Comparison of ENCODE assay signal across 2 cellular contexts in the genomic region with DNA sequence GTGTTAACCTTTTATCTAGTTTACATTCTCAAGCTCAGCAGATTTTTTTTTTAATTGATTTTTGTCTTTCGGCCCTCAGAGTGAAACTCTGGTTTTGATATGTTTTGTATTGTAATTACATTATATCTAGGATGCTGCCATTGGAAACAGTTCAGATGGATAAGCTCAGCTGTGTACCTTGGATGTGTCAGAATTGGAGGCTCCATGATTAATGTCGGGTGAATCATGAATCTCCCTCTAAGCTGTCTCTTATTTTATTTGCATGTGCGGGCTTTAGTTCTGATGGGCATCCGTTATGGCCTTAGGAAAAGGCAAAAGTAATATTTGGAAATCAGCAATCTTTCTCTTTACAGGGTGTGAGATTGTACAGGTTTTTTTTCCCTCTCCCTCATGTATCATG.
A peak's percentile ranks its signal among the peaks of the same experiment; 100 is the strongest.
TF ChIP-seq lines count a peak whose summit lies in the region.

No MANE protein-coding gene starts in this region.

TF ChIP-seq in SK-N-SH, 30 proteins besides CTCF, POLR2A, EP300 and RAD21 (continued from another document):
- TF ChIP-seq, protein P1, sequence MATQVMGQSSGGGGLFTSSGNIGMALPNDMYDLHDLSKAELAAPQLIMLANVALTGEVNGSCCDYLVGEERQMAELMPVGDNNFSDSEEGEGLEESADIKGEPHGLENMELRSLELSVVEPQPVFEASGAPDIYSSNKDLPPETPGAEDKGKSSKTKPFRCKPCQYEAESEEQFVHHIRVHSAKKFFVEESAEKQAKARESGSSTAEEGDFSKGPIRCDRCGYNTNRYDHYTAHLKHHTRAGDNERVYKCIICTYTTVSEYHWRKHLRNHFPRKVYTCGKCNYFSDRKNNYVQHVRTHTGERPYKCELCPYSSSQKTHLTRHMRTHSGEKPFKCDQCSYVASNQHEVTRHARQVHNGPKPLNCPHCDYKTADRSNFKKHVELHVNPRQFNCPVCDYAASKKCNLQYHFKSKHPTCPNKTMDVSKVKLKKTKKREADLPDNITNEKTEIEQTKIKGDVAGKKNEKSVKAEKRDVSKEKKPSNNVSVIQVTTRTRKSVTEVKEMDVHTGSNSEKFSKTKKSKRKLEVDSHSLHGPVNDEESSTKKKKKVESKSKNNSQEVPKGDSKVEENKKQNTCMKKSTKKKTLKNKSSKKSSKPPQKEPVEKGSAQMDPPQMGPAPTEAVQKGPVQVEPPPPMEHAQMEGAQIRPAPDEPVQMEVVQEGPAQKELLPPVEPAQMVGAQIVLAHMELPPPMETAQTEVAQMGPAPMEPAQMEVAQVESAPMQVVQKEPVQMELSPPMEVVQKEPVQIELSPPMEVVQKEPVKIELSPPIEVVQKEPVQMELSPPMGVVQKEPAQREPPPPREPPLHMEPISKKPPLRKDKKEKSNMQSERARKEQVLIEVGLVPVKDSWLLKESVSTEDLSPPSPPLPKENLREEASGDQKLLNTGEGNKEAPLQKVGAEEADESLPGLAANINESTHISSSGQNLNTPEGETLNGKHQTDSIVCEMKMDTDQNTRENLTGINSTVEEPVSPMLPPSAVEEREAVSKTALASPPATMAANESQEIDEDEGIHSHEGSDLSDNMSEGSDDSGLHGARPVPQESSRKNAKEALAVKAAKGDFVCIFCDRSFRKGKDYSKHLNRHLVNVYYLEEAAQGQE (IDR thresholded peaks at IDR 0.05; ENCODE audit: low read depth, low read length), result no peak
- 0 out of 2 replicates have a peak, but pooled peaks have one; percentile 36 for TF ChIP-seq JUND (IDR thresholded peaks at IDR 0.05)
- TF ChIP-seq, protein P2, sequence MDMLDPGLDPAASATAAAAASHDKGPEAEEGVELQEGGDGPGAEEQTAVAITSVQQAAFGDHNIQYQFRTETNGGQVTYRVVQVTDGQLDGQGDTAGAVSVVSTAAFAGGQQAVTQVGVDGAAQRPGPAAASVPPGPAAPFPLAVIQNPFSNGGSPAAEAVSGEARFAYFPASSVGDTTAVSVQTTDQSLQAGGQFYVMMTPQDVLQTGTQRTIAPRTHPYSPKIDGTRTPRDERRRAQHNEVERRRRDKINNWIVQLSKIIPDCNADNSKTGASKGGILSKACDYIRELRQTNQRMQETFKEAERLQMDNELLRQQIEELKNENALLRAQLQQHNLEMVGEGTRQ (IDR thresholded peaks at IDR 0.05; ENCODE audit: borderline replicate concordance, low read depth, low read length), result no peak
- TF ChIP-seq, protein P3, sequence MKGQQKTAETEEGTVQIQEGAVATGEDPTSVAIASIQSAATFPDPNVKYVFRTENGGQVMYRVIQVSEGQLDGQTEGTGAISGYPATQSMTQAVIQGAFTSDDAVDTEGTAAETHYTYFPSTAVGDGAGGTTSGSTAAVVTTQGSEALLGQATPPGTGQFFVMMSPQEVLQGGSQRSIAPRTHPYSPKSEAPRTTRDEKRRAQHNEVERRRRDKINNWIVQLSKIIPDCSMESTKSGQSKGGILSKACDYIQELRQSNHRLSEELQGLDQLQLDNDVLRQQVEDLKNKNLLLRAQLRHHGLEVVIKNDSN (IDR thresholded peaks at IDR 0.05; ENCODE audit: borderline replicate concordance, low read depth), result no peak
- TF ChIP-seq, protein P4, sequence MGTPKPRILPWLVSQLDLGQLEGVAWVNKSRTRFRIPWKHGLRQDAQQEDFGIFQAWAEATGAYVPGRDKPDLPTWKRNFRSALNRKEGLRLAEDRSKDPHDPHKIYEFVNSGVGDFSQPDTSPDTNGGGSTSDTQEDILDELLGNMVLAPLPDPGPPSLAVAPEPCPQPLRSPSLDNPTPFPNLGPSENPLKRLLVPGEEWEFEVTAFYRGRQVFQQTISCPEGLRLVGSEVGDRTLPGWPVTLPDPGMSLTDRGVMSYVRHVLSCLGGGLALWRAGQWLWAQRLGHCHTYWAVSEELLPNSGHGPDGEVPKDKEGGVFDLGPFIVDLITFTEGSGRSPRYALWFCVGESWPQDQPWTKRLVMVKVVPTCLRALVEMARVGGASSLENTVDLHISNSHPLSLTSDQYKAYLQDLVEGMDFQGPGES (IDR thresholded peaks at IDR 0.05; ENCODE audit: low read depth, low read length), result no peak
- TF ChIP-seq TCF12 (IDR thresholded peaks at IDR 0.05), result peak; percentile 42; the same call in 1 of the 2 replicates
- TF ChIP-seq SMC3 (IDR thresholded peaks at IDR 0.05; ENCODE audit: low read depth, low read length), result no peak

TF ChIP-seq in SK-N-SH treated with all-trans-retinoic acid at 6 μM for 48 hours, 23 proteins besides CTCF, POLR2A, EP300 and RAD21 (continued from another document):
- TF ChIP-seq, protein P5, sequence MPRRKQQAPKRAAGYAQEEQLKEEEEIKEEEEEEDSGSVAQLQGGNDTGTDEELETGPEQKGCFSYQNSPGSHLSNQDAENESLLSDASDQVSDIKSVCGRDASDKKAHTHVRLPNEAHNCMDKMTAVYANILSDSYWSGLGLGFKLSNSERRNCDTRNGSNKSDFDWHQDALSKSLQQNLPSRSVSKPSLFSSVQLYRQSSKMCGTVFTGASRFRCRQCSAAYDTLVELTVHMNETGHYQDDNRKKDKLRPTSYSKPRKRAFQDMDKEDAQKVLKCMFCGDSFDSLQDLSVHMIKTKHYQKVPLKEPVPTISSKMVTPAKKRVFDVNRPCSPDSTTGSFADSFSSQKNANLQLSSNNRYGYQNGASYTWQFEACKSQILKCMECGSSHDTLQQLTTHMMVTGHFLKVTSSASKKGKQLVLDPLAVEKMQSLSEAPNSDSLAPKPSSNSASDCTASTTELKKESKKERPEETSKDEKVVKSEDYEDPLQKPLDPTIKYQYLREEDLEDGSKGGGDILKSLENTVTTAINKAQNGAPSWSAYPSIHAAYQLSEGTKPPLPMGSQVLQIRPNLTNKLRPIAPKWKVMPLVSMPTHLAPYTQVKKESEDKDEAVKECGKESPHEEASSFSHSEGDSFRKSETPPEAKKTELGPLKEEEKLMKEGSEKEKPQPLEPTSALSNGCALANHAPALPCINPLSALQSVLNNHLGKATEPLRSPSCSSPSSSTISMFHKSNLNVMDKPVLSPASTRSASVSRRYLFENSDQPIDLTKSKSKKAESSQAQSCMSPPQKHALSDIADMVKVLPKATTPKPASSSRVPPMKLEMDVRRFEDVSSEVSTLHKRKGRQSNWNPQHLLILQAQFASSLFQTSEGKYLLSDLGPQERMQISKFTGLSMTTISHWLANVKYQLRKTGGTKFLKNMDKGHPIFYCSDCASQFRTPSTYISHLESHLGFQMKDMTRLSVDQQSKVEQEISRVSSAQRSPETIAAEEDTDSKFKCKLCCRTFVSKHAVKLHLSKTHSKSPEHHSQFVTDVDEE (CRISPR knock-in tag; IDR thresholded peaks at IDR 0.05), result no peak
- TF ChIP-seq, protein P6, sequence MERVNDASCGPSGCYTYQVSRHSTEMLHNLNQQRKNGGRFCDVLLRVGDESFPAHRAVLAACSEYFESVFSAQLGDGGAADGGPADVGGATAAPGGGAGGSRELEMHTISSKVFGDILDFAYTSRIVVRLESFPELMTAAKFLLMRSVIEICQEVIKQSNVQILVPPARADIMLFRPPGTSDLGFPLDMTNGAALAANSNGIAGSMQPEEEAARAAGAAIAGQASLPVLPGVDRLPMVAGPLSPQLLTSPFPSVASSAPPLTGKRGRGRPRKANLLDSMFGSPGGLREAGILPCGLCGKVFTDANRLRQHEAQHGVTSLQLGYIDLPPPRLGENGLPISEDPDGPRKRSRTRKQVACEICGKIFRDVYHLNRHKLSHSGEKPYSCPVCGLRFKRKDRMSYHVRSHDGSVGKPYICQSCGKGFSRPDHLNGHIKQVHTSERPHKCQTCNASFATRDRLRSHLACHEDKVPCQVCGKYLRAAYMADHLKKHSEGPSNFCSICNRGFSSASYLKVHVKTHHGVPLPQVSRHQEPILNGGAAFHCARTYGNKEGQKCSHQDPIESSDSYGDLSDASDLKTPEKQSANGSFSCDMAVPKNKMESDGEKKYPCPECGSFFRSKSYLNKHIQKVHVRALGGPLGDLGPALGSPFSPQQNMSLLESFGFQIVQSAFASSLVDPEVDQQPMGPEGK (CRISPR knock-in tag; IDR thresholded peaks at IDR 0.05; ENCODE audit: borderline replicate concordance), result no peak
- TF ChIP-seq, protein P7, sequence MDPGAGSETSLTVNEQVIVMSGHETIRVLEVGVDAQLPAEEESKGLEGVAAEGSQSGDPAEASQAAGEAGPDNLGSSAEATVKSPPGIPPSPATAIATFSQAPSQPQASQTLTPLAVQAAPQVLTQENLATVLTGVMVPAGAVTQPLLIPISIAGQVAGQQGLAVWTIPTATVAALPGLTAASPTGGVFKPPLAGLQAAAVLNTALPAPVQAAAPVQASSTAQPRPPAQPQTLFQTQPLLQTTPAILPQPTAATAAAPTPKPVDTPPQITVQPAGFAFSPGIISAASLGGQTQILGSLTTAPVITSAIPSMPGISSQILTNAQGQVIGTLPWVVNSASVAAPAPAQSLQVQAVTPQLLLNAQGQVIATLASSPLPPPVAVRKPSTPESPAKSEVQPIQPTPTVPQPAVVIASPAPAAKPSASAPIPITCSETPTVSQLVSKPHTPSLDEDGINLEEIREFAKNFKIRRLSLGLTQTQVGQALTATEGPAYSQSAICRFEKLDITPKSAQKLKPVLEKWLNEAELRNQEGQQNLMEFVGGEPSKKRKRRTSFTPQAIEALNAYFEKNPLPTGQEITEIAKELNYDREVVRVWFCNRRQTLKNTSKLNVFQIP (CRISPR knock-in tag; IDR thresholded peaks at IDR 0.05; ENCODE audit: borderline replicate concordance, low read depth), result no peak
- TF ChIP-seq ARNTL (CRISPR knock-in tag; IDR thresholded peaks at IDR 0.05; ENCODE audit: borderline replicate concordance, low read depth) (no peak), ESRRG (CRISPR knock-in tag; IDR thresholded peaks at IDR 0.05) (no peak), CSDC2 (CRISPR knock-in tag; IDR thresholded peaks at IDR 0.05) (no peak), ZNF565 (CRISPR knock-in tag; conservative IDR thresholded peaks at IDR 0.05; ENCODE audit: low read depth) (no peak), TCF4 (CRISPR knock-in tag; IDR thresholded peaks at IDR 0.05; ENCODE audit: borderline replicate concordance) (no peak), GLIS3 (CRISPR knock-in tag; IDR thresholded peaks at IDR 0.05) (no peak), ZNF70 (CRISPR knock-in tag; IDR thresholded peaks at IDR 0.05) (no peak), ZNF8 (CRISPR knock-in tag; IDR thresholded peaks at IDR 0.05) (no peak)
- TF ChIP-seq, protein P8, sequence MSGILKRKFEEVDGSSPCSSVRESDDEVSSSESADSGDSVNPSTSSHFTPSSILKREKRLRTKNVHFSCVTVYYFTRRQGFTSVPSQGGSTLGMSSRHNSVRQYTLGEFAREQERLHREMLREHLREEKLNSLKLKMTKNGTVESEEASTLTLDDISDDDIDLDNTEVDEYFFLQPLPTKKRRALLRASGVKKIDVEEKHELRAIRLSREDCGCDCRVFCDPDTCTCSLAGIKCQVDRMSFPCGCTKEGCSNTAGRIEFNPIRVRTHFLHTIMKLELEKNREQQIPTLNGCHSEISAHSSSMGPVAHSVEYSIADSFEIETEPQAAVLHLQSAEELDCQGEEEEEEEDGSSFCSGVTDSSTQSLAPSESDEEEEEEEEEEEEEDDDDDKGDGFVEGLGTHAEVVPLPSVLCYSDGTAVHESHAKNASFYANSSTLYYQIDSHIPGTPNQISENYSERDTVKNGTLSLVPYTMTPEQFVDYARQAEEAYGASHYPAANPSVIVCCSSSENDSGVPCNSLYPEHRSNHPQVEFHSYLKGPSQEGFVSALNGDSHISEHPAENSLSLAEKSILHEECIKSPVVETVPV (CRISPR knock-in tag; IDR thresholded peaks at IDR 0.05), result no peak
